Comparison of ENCODE assay signal across 8 cellular contexts in the genomic region with DNA sequence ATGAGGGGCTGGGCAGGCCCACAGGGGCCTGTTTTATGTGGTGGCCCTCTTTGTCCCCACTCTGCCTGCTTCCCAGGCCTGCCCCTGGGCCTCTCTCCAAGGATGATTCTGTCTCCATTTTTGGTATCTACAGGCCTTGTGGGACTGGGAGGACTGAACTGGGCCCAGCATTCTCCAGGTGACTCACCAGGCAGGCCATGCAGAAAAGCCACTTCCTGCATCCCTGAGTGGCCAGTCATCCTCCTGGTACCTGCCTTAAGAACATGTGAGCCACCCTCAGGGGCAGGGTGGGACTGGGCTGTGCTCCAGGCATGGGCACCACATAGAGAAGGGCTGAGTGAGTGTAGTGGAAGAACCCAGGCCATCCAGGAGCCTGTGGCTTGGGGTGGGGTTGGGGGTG. TPM values are rescaled to one million over a fixed set of nuclear protein-coding genes. Genes with fewer than 3 reads are reported as not detected.
DNase-seq lines count a peak whose midpoint lies in the region; ATAC-seq, FAIRE-seq and TF ChIP-seq lines count a peak whose summit lies in the region.

No MANE protein-coding gene starts in this region.

- POLR2A ChIA-PET in GM12878 (lab: Charles Lee): interaction anchor here (3.7 to 6.1 kb wide), 2 partner anchors 10 to 12 kb away, joined by 25 to 38 read pairs; no protein-coding TSS in a partner anchor

- no peaks in the 10 kb centered on the region for H3K36me3 ChIP-seq in GM12878 (ENCODE audit: control insufficient read depth in 2 of 2, insufficient read depth in 2 of 2, low read length in 1 of 2)
- H3K36me3 ChIP-seq in mesodermal cell (ENCODE audit: control insufficient read depth, insufficient read depth, low read length): no peaks in the 10 kb centered on the region
- no peaks in the 10 kb centered on the region for H3K36me3 ChIP-seq in spleen

- peak overlapping the region; percentile 15; the same call in 1 of the 2 replicates for H3K4me2 ChIP-seq in GM12878 (ENCODE audit: control insufficient read depth, insufficient read depth)

- no peaks in the 10 kb centered on the region for H4K20me1 ChIP-seq in GM12878 (ENCODE audit: control insufficient read depth, insufficient read depth)

- peak overlapping the region; percentile 19; the same call in 1 of the 2 replicates for H3K9ac ChIP-seq in GM12878 (ENCODE audit: control insufficient read depth, insufficient read depth, low read length)

- TF ChIP-seq CTCF in GM12878 (IDR thresholded peaks at IDR 0.05 in 2 of 3, conservative IDR thresholded peaks at IDR 0.05 in 1 of 3; ENCODE audit: control insufficient read depth in 2 of 3, extremely low read depth in 1 of 3, insufficient read depth in 1 of 3, low read depth in 3 of 3, low read length in 3 of 3) (no peak), spleen (IDR thresholded peaks at IDR 0.05 in 8 of 11, conservative IDR thresholded peaks at IDR 0.05 in 3 of 11) (no peak)

- DNase-seq in AG20443 (ENCODE audit: low spot score) (peak; percentile 97), GM12878 (ENCODE audit: low read depth, low spot score) (no peak), NCI-H1930 (lab: John Stamatoyannopoulos, UW) (no peak), D341Med (ENCODE audit: low spot score) (no peak), spleen (no peak)

- intact Hi-C loops in GM12878 (cut with micrococcal nuclease; ENCODE audit: unreplicated experiment): no loop called here
- intact Hi-C loops in spleen (cut with DNase I; ENCODE audit: low total_unique reads): no loop called here

- H3K27ac ChIP-seq in GM12878 (ENCODE audit: control insufficient read depth, insufficient read depth) (peak overlapping the region; percentile 63), mesodermal cell (ENCODE audit: low read depth, low read length, severe bottlenecking) (peak overlapping the region; percentile 64), spleen (no peak overlapping the region)

- CTCF ChIA-PET in GM12878 (lab: Yijun Ruan, JAX): interaction anchor here (0.5 to 9.1 kb wide), 6 partner anchors 13 to 72 kb away, joined by 3 to 49 read pairs (median 6); no protein-coding TSS in a partner anchor

- H3K4me3 ChIP-seq in GM12878 (no peak overlapping the region), mesodermal cell (ENCODE audit: extremely low read depth, insufficient read depth, low read length, poor library complexity, severe bottlenecking) (no peak overlapping the region), spleen (no peak overlapping the region)

- peaks cover 54% of the 10 kb centered on the region for H3K4me1 ChIP-seq in GM12878 (ENCODE audit: control insufficient read depth, insufficient read depth, low read length)
- peaks cover 32% of the 10 kb centered on the region for H3K4me1 ChIP-seq in mesodermal cell (ENCODE audit: control insufficient read depth, insufficient read depth, low read length, poor library complexity, severe bottlenecking)
- peaks cover 3 to 55% (median 41%) of the 10 kb centered on the region in 6 donors for H3K4me1 ChIP-seq in spleen

- TF ChIP-seq RAD21 in GM12878 (IDR thresholded peaks at IDR 0.05; ENCODE audit: insufficient read depth, low read depth, low read length): no peak

- FAIRE-seq in GM12878 (lab: Jason Lieb, UNC): no peak

- no peak for TF ChIP-seq POLR2A in GM12878 (IDR thresholded peaks at IDR 0.05; ENCODE audit: low read depth, low read length)
- no peak for TF ChIP-seq POLR2A in spleen (IDR thresholded peaks at IDR 0.05)

- no peaks in the 10 kb centered on the region for H3K79me2 ChIP-seq in GM12878 (ENCODE audit: control insufficient read depth, insufficient read depth, low read length)

- ATAC-seq in HG02798 (IDR thresholded peaks at IDR 0.05; ENCODE audit: poor library complexity, unreplicated experiment): peak; percentile 24
- ATAC-seq in GM12878: peak; percentile 45
- no peak for ATAC-seq in HG03108 (IDR thresholded peaks at IDR 0.05; ENCODE audit: unreplicated experiment)

- in situ Hi-C loops in GM12878 (cut with MboI): no loop called here

- no peak overlapping the region; the same call in 1 of the 2 replicates for H2AFZ ChIP-seq in GM12878 (ENCODE audit: control insufficient read depth, low read depth, low read length)

- RAD21 ChIA-PET in GM12878 (lab: Charles Lee; ENCODE audit: unreplicated experiment): interaction anchor here (1.3 to 6.9 kb wide), 6 partner anchors 11 to 112 kb away, joined by 6 to 69 read pairs (median 10); no protein-coding TSS in a partner anchor

- SMC1A ChIA-PET in GM12878 (lab: Charles Lee; ENCODE audit: uncharacterized antibody, unreplicated experiment): interaction anchor here (0.7 to 11.9 kb wide), 8 partner anchors 11 to 63 kb away, joined by 3 to 137 read pairs (median 6); a partner anchor contains a TSS

- TF ChIP-seq EP300 in GM12878 (IDR thresholded peaks at IDR 0.05; ENCODE audit: borderline replicate concordance in 1 of 2, control insufficient read depth in 1 of 2, low read depth in 2 of 2, low read length in 2 of 2): no peak

- BruUV-seq in GM12878 (replicated peaks; lab: Mats Ljungman, UMichigan): no TSS peak

- H3K9me3 ChIP-seq in GM12878 (replicated peaks; ENCODE audit: control insufficient read depth, insufficient read depth, low read length): no peaks in the 10 kb centered on the region
- H3K9me3 ChIP-seq in mesodermal cell (ENCODE audit: control insufficient read depth, low read length): no peaks in the 10 kb centered on the region
- H3K9me3 ChIP-seq in spleen: no peaks in the 10 kb centered on the region

- no peaks in the 10 kb centered on the region for H3K27me3 ChIP-seq in GM12878 (replicated peaks in 1 of 2; ENCODE audit: control insufficient read depth in 2 of 2, insufficient read depth in 2 of 2, low read length in 1 of 2)
- no peaks in the 10 kb centered on the region for H3K27me3 ChIP-seq in spleen (replicated peaks in 1 of 7)

TF ChIP-seq in GM12878, 131 proteins besides CTCF, POLR2A, EP300 and RAD21:
- peak; percentile 68; the same call in 1 of the 2 replicates for TF ChIP-seq PAX5 (IDR thresholded peaks at IDR 0.05; ENCODE audit: borderline replicate concordance, low read depth, low read length)
- TF ChIP-seq, protein P1, sequence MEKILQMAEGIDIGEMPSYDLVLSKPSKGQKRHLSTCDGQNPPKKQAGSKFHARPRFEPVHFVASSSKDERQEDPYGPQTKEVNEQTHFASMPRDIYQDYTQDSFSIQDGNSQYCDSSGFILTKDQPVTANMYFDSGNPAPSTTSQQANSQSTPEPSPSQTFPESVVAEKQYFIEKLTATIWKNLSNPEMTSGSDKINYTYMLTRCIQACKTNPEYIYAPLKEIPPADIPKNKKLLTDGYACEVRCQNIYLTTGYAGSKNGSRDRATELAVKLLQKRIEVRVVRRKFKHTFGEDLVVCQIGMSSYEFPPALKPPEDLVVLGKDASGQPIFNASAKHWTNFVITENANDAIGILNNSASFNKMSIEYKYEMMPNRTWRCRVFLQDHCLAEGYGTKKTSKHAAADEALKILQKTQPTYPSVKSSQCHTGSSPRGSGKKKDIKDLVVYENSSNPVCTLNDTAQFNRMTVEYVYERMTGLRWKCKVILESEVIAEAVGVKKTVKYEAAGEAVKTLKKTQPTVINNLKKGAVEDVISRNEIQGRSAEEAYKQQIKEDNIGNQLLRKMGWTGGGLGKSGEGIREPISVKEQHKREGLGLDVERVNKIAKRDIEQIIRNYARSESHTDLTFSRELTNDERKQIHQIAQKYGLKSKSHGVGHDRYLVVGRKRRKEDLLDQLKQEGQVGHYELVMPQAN (conservative IDR thresholded peaks at IDR 0.05): no peak
- 0 out of 2 replicates have a peak, but pooled peaks have one; percentile 21 for TF ChIP-seq LARP7 (IDR thresholded peaks at IDR 0.05)
- TF ChIP-seq IKZF1 (conservative IDR thresholded peaks at IDR 0.05): peak; percentile 50
- TF ChIP-seq CREM (IDR thresholded peaks at IDR 0.05; ENCODE audit: low read depth): no peak
- 0 out of 2 replicates have a peak, but pooled peaks have one; percentile 20 for TF ChIP-seq BCL11A (IDR thresholded peaks at IDR 0.05; ENCODE audit: low read depth, low read length)
- TF ChIP-seq POU2F2 (IDR thresholded peaks at IDR 0.05; ENCODE audit: borderline replicate concordance, low read depth, low read length): 0 out of 3 replicates have a peak, but pooled peaks have one; percentile 21
- no peak for TF ChIP-seq JUND (IDR thresholded peaks at IDR 0.05; ENCODE audit: low read depth, low read length)
- TF ChIP-seq KLF5 (IDR thresholded peaks at IDR 0.05; ENCODE audit: partially characterized antibody): no peak
- TF ChIP-seq EED (IDR thresholded peaks at IDR 0.05; ENCODE audit: low read depth): peak; percentile 58
- peak; percentile 69 for TF ChIP-seq RUNX3 (IDR thresholded peaks at IDR 0.05; ENCODE audit: low read length)

RNA-seq across cellular contexts. Expression of a gene that starts 20.0 kb away (rescaled TPM):
- 4.3 and 5.1 TPM in 2 replicates for total RNA-seq in GM12878 (2013; cell fraction: nucleolus; rRNA removed)
- total RNA-seq in GM12878 (2014; rRNA removed) (3.1 and 4.0 TPM in 2 replicates), GM12878 (2014; rRNA removed; fragmentation: Illumina TruSeq; extraction: Trizol) (1.5 and 1.8 TPM in 2 replicates), GM12878 (2021) (2.7 and 3.8 TPM in 2 replicates), spleen (10 to 100 TPM; 11.0 to 18.0 (median 12.3) TPM)
- 2.5 TPM for polyA plus RNA-seq in GM12878 (2011; ENCODE audit: low read depth)
- polyA plus RNA-seq in GM12878 (2011; rRNA removed) (3.4 and 6.6 TPM in 2 replicates), GM12878 (2014; fragmentation: Illumina TruSeq; extraction: Trizol) (3.2 and 3.4 TPM in 2 replicates), GM12878 (2014; fragmentation: Nextera tagmentation; extraction: Ambion mirVana) (1 to 10 TPM; 1.4 to 1.7 TPM), GM12878 (2014; rRNA removed) (1.7 and 2.3 TPM in 2 replicates), GM12878 (2016; fragmentation: Nextera tagmentation; extraction: Ambion mirVana) (1 to 10 TPM; 1.3 to 1.6 TPM), spleen (1 to 10 TPM; 3.5 to 6.8 (median 4.5) TPM)
- polyA plus RNA-seq in GM12878 (2011; cell fraction: cytosol; rRNA removed): 6.1 TPM in 2 replicates
- polyA plus RNA-seq in GM12878 (2011; cell fraction: nucleus; rRNA removed): 10.3 and 15.7 TPM in 2 replicates
- polyA plus RNA-seq in GM12878 (2012): 3.5 TPM in 2 replicates
- polyA minus RNA-seq in GM12878 (2011; rRNA and poly(A)+ RNA removed): 7.6 and 11.6 TPM in 2 replicates
- 4.0 and 6.3 TPM in 2 replicates for polyA minus RNA-seq in GM12878 (2011; cell fraction: cytosol; rRNA and poly(A)+ RNA removed)
- polyA minus RNA-seq in GM12878 (2011; cell fraction: nucleus; rRNA and poly(A)+ RNA removed): 5.8 and 17.8 TPM in 2 replicates
- 38.3 TPM for polyA plus RNA-seq in mesodermal cell (2013, experiment 1 of 2)
- polyA plus RNA-seq in mesodermal cell (2013, experiment 2 of 2): 40.0 TPM

Comparison
In these comparisons a context has a peak if more than half of its experiments do, and no peak if none do; other contexts are left out.
1. H3K27ac ChIP-seq: peak in GM12878 (single experiment) and mesodermal cell (single experiment); none in spleen (0 of 8).